Comparison of ENCODE assay signal across 27 cellular contexts in genomic region chr18:50734342-50734741, GRCh38.
"Had no signal": no experiment of that assay in that cellular context is flagged by ENCODE, and none has a peak within 500 bp of the region (broad histone marks: within the 10 kb centered on the region; RNA-seq: fewer than 3 reads in every experiment).

No MANE protein-coding gene starts in this region.

- H3K27ac ChIP-seq: breast epithelium, left ventricle myocardium inferior, psoas muscle, sigmoid colon, suprapubic skin, tibial artery, upper lobe of right lung had no signal

- DNase-seq: activated CD4-positive, alpha-beta T cell treated with anti-CD3 and anti-CD28 coated beads for 36 hours; activated CD4-positive, alpha-beta T cell treated with anti-CD3 and anti-CD28 coated beads, Interleukin-2, amount 50 U/mL, for 4 hours; activated CD4-positive, CD25-positive, alpha-beta regulatory T cell; activated naive CD4-positive, alpha-beta T cell; activated T-cell treated with anti-CD3 and anti-CD28 coated beads for 4 hours; activated T-cell treated with anti-CD3 and anti-CD28 coated beads, Interleukin-2, amount 50 U/mL, for 72 hours; dermis blood vessel endothelial cell; effector CD8-positive, alpha-beta T cell; left ventricle myocardium inferior; mesendoderm; nucleus accumbens; psoas muscle; sigmoid colon; small intestine; stimulated activated CD4-positive, alpha-beta T cell treated with anti-CD3 and anti-CD28 coated beads, Interleukin-1b, Interleukin-23, amount 100 ng/mL, for 48 hours; stimulated activated CD4-positive, alpha-beta T cell treated with anti-CD3 and anti-CD28 coated beads, Interleukin-4, amount 100 ng/mL, for 4 hours; stimulated activated CD8-positive, alpha-beta memory T cell treated with anti-CD3 and anti-CD28 coated beads, Interleukin-4, amount 100 ng/mL, for 48 hours; stimulated activated naive B cell treated with anti-CD40 and anti-IgM and Interleukin-4, amounts not matched to agents 10 μg/mL and 1 μg/mL and 100 μg/mL, for 72 hours; T-helper 2 cell; tibial artery; upper lobe of right lung had no signal

- H3K27ac Mint-ChIP-seq: activated CD4-positive, alpha-beta T cell treated with anti-CD3 and anti-CD28 coated beads for 36 hours; activated naive CD4-positive, alpha-beta T cell treated with anti-CD3 and anti-CD28 coated beads, Interleukin-2, amount 50 U/mL, for 72 hours; activated T-cell treated with anti-CD3 and anti-CD28 coated beads, Interleukin-2, amount 50 U/mL, for 72 hours; natural killer cell treated with Interleukin-12 subunit alpha and Interleukin-12 subunit beta and Interleukin-15 and Interleukin-18, amount 100 ng/mL, for 72 hours; stimulated activated naive B cell treated with anti-CD40 and anti-IgM and Interleukin-4, amounts not matched to agents 10 μg/mL and 1 μg/mL and 100 μg/mL, for 72 hours had no signal

- H3K4me3 Mint-ChIP-seq: activated CD4-positive, alpha-beta T cell treated with anti-CD3 and anti-CD28 coated beads for 36 hours; activated T-cell treated with anti-CD3 and anti-CD28 coated beads, Interleukin-2, amount 50 U/mL, for 72 hours; central memory CD8-positive, alpha-beta T cell; natural killer cell treated with Interleukin-12 subunit alpha and Interleukin-12 subunit beta and Interleukin-15 and Interleukin-18, amount 100 ng/mL, for 72 hours; stimulated activated naive B cell treated with anti-CD40 and anti-IgM and Interleukin-4, amounts not matched to agents 10 μg/mL and 1 μg/mL and 100 μg/mL, for 72 hours had no signal

- H3K36me3 ChIP-seq: breast epithelium, left ventricle myocardium inferior, suprapubic skin, upper lobe of right lung had no signal

- ATAC-seq: activated CD4-positive, alpha-beta T cell treated with anti-CD3 and anti-CD28 coated beads for 36 hours; activated naive CD4-positive, alpha-beta T cell treated with anti-CD3 and anti-CD28 coated beads, Interleukin-2, amount 50 U/mL, for 72 hours; activated T-cell treated with anti-CD3 and anti-CD28 coated beads, Interleukin-2, amount 50 U/mL, for 72 hours; natural killer cell treated with Interleukin-12 subunit alpha and Interleukin-12 subunit beta and Interleukin-15 and Interleukin-18, amount 100 ng/mL, for 72 hours; psoas muscle; stimulated activated naive B cell treated with anti-CD40 and anti-IgM and Interleukin-4, amounts not matched to agents 10 μg/mL and 1 μg/mL and 100 μg/mL, for 72 hours; upper lobe of right lung had no signal

- H3K4me1 Mint-ChIP-seq: activated CD4-positive, alpha-beta T cell treated with anti-CD3 and anti-CD28 coated beads for 36 hours; central memory CD8-positive, alpha-beta T cell; stimulated activated naive B cell treated with anti-CD40 and anti-IgM and Interleukin-4, amounts not matched to agents 10 μg/mL and 1 μg/mL and 100 μg/mL, for 72 hours had no signal

- H3K4me3 ChIP-seq: breast epithelium, left ventricle myocardium inferior, lung, psoas muscle, sigmoid colon, suprapubic skin, tibial artery, upper lobe of right lung had no signal

- H3K36me3 Mint-ChIP-seq: activated naive CD4-positive, alpha-beta T cell treated with anti-CD3 and anti-CD28 coated beads, Interleukin-2, amount 50 U/mL, for 72 hours; natural killer cell treated with Interleukin-12 subunit alpha and Interleukin-12 subunit beta and Interleukin-15 and Interleukin-18, amount 100 ng/mL, for 72 hours; stimulated activated naive B cell treated with anti-CD40 and anti-IgM and Interleukin-4, amounts not matched to agents 10 μg/mL and 1 μg/mL and 100 μg/mL, for 72 hours had no signal

- H3K9me3 Mint-ChIP-seq: activated naive CD4-positive, alpha-beta T cell treated with anti-CD3 and anti-CD28 coated beads, Interleukin-2, amount 50 U/mL, for 72 hours; activated T-cell treated with anti-CD3 and anti-CD28 coated beads, Interleukin-2, amount 50 U/mL, for 72 hours; central memory CD8-positive, alpha-beta T cell; natural killer cell treated with Interleukin-12 subunit alpha and Interleukin-12 subunit beta and Interleukin-15 and Interleukin-18, amount 100 ng/mL, for 72 hours; stimulated activated naive B cell treated with anti-CD40 and anti-IgM and Interleukin-4, amounts not matched to agents 10 μg/mL and 1 μg/mL and 100 μg/mL, for 72 hours had no signal

- H3K9me3 ChIP-seq: breast epithelium, left ventricle myocardium inferior, psoas muscle, sigmoid colon, suprapubic skin, tibial artery, upper lobe of right lung had no signal

- H3K4me1 ChIP-seq: breast epithelium, psoas muscle, sigmoid colon, suprapubic skin, tibial artery, upper lobe of right lung had no signal
